Comparison of ENCODE assay signal across 13 cellular contexts in the genomic region with DNA sequence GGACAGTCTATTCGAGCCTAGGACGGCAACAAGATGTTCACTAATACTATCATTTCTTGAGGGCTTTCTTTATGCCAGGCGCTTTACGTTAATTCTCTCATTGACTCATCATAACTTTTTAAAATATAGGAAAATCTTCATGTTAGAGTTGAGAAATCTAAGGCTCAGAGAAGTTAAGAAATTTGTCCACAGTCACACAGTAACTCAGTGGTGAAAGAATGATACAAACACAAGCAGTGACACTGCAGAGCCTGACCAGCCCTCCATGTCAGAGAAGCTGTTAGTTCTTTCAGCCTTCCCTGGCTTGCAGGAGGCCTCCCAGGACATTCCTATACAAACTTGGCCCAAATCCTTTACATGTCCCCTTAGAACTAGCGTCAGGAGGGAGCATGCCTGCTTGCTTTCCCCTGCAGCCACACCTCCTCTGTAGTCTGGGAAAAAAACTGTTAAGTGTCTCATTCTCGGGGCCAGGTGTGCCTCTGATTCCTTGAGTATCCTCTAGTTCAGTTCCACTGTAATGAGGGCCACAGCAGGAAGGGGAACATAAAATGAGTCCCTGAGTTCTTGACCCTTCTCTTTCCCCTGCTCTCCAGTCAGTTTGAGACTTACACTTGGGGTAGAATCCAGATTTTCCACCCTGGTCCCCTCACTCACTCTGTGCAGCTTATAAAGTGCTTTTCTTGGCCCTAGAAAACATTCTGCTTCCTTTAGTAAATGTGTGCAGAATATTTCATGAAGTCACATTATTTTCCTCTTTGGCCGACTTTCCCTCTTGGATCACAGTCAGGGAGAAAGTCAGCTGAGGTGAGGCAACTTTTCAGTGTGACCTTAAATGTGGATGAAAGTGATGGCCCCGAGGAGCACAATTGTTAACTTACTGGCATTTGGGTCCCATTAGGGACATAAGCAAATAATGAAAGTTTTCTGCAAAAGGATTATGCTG.
DNase-seq lines count a peak whose midpoint lies in the region; ATAC-seq and TF ChIP-seq lines count a peak whose summit lies in the region.
"Had no signal": no experiment of that assay in that cellular context is flagged by ENCODE, and none has a peak within 500 bp of the region (broad histone marks: within the 10 kb centered on the region; RNA-seq: fewer than 3 reads in every experiment).

No MANE protein-coding gene starts in this region.

- H3K9me3 Mint-ChIP-seq in activated CD4-positive, alpha-beta T cell treated with anti-CD3 and anti-CD28 coated beads for 36 hours (ENCODE audit: low read depth), result no peaks in the 10 kb centered on the region

- no peak overlapping the region for H3K4me3 Mint-ChIP-seq in activated CD4-positive, alpha-beta T cell treated with anti-CD3 and anti-CD28 coated beads for 36 hours

- H3K9me3 ChIP-seq in esophagus squamous epithelium, result no peaks in the 10 kb centered on the region
- no peaks in the 10 kb centered on the region for H3K9me3 ChIP-seq in thyroid gland

- H3K27me3 ChIP-seq in esophagus squamous epithelium (no peaks in the 10 kb centered on the region), thyroid gland (no peaks in the 10 kb centered on the region)

- DNase-seq in activated CD4-positive, alpha-beta T cell treated with anti-CD3 and anti-CD28 coated beads for 36 hours, result no peak
- DNase-seq in activated CD4-positive, alpha-beta T cell treated with anti-CD3 and anti-CD28 coated beads, Interleukin-2, amount 50 U/mL, for 1 hour, result no peak
- DNase-seq in esophagus squamous epithelium (lab: John Stamatoyannopoulos, UW), result no peak
- DNase-seq in midbrain (lab: John Stamatoyannopoulos, UW), result peak; percentile 70
- peak; percentile 67 to 68 for DNase-seq in thyroid gland
- no peak for DNase-seq in activated CD4-positive, CD25-positive, alpha-beta regulatory T cell (lab: John Stamatoyannopoulos, UW)
- DNase-seq in activated T-cell treated with anti-CD3 and anti-CD28 coated beads for 4 hours, result no peak
- DNase-seq in activated CD4-positive, alpha-beta T cell treated with anti-CD3 and anti-CD28 coated beads for 1 hour, result no peak
- DNase-seq: 8988T; activated CD4-positive, alpha-beta T cell treated with anti-CD3 and anti-CD28 coated beads for 48 hours; GDM1; NCI-H2227 treated with DMSO at 0.1 percent for 48 hours; SIG-M5 had no signal

- CTCF ChIA-PET in activated CD4-positive, alpha-beta T cell treated with anti-CD3 and anti-CD28 coated beads for 36 hours (lab: Charles Lee), result interaction anchor here (0.6 to 1.4 kb wide), 4 partner anchors 8 to 295 kb away, joined by 3 read pairs; no protein-coding TSS in a partner anchor

- H3K4me1 ChIP-seq in esophagus squamous epithelium (peaks cover 25 to 76% (median 57%) of the 10 kb centered on the region in 3 donors), thyroid gland (peaks cover 65 to 79% of the 10 kb centered on the region in 2 donors)

- intact Hi-C loops in activated CD4-positive, alpha-beta T cell treated with anti-CD3 and anti-CD28 coated beads for 36 hours (cut with DNase I, micrococcal nuclease), result no loop called here
- intact Hi-C loops in esophagus squamous epithelium (cut with DNase I), result no loop called here
- intact Hi-C loops in thyroid gland (cut with DNase I), result no loop called here

- ATAC-seq in activated CD4-positive, alpha-beta T cell treated with anti-CD3 and anti-CD28 coated beads for 36 hours, result no peak

- peaks cover 38% of the 10 kb centered on the region for H3K4me1 Mint-ChIP-seq in activated CD4-positive, alpha-beta T cell treated with anti-CD3 and anti-CD28 coated beads for 36 hours

- no peaks in the 10 kb centered on the region for H3K27me3 Mint-ChIP-seq in activated CD4-positive, alpha-beta T cell treated with anti-CD3 and anti-CD28 coated beads for 36 hours

- H3K27ac Mint-ChIP-seq in activated CD4-positive, alpha-beta T cell treated with anti-CD3 and anti-CD28 coated beads for 36 hours, result peak overlapping the region; percentile 5

- POLR2A ChIA-PET in activated CD4-positive, alpha-beta T cell treated with anti-CD3 and anti-CD28 coated beads for 36 hours (lab: Charles Lee), result no interaction called here

- peaks cover 52% of the 10 kb centered on the region for H3K36me3 Mint-ChIP-seq in activated CD4-positive, alpha-beta T cell treated with anti-CD3 and anti-CD28 coated beads for 36 hours (ENCODE audit: low read depth)

- H3K27ac ChIP-seq in esophagus squamous epithelium (peak overlapping the region; percentile 53 to 89 (median 80)), thyroid gland (peak overlapping the region; percentile 83 to 93 (median 93))

- no peak for TF ChIP-seq POLR2A in esophagus squamous epithelium (IDR thresholded peaks at IDR 0.05)
- peak in 1 of 2 donors; percentile 55 for TF ChIP-seq POLR2A in thyroid gland (IDR thresholded peaks at IDR 0.05)

- H3K4me3 ChIP-seq in esophagus squamous epithelium (no peak overlapping the region), thyroid gland (replicated peaks in 1 of 3) (no peak overlapping the region)

- no peak for TF ChIP-seq CTCF in esophagus squamous epithelium (IDR thresholded peaks at IDR 0.05)
- TF ChIP-seq CTCF in thyroid gland (IDR thresholded peaks at IDR 0.05), result no peak

- H3K36me3 ChIP-seq in esophagus squamous epithelium (peaks cover 0 to 33% (median 0%) of the 10 kb centered on the region in 3 donors), thyroid gland (no peaks in the 10 kb centered on the region)

- 59 to 65% methylated on average over 8 of the region's 8 CpGs for WGBS in esophagus squamous epithelium, 2 donors
- 56 to 60% methylated on average over 8 of the region's 8 CpGs for WGBS in thyroid gland, 2 donors

Comparison
In these comparisons a context has a peak if more than half of its experiments do, and no peak if none do; other contexts are left out.
1. DNase-seq: peak in midbrain (single experiment) and thyroid gland (2 of 2); none in activated CD4-positive, alpha-beta T cell treated with anti-CD3 and anti-CD28 coated beads for 36 hours (single experiment), activated CD4-positive, alpha-beta T cell treated with anti-CD3 and anti-CD28 coated beads, Interleukin-2, amount 50 U/mL, for 1 hour (single experiment), esophagus squamous epithelium (single experiment), activated CD4-positive, CD25-positive, alpha-beta regulatory T cell (0 of 4), activated T-cell treated with anti-CD3 and anti-CD28 coated beads for 4 hours (single experiment) and activated CD4-positive, alpha-beta T cell treated with anti-CD3 and anti-CD28 coated beads for 1 hour (single experiment).